In genomic region chr16:73616186-73616585, GRCh38 we compare ENCODE assay signal across 18 cellular contexts.
A peak's percentile ranks its signal among the peaks of the same experiment; 100 is the strongest.
DNase-seq lines count a peak whose midpoint lies in the region; ATAC-seq and TF ChIP-seq lines count a peak whose summit lies in the region.
"Had no signal": no experiment of that assay in that cellular context is flagged by ENCODE, and none has a peak within 500 bp of the region (broad histone marks: within the 10 kb centered on the region; RNA-seq: fewer than 3 reads in every experiment).

No MANE protein-coding gene starts in this region.

- H3K9me2 ChIP-seq in MM.1S (replicated peaks; ENCODE audit: insufficient read depth, low read length) (no peaks in the 10 kb centered on the region), PC-9 (ENCODE audit: insufficient read depth) (no peaks in the 10 kb centered on the region)

- no peaks in the 10 kb centered on the region for H4K20me1 ChIP-seq in MM.1S (ENCODE audit: insufficient read depth, low read length)
- no peaks in the 10 kb centered on the region for H4K20me1 ChIP-seq in PC-9 (ENCODE audit: insufficient read depth)

- H3K4me2 ChIP-seq in MM.1S (ENCODE audit: low read depth, low read length) (no peak overlapping the region), PC-9 (0 out of 2 replicates have a peak overlapping the region, but pooled peaks have one; percentile 12)

- no peak for TF ChIP-seq CTCF in MM.1S (IDR thresholded peaks at IDR 0.05; ENCODE audit: low read length)
- TF ChIP-seq CTCF in PC-9 (conservative IDR thresholded peaks at IDR 0.05), result no peak

- intact Hi-C loops in PC-9 (cut with micrococcal nuclease; ENCODE audit: unreplicated experiment), result no loop called here
- intact Hi-C loops in posterior cingulate gyrus (cut with DNase I), result no loop called here

- no peak overlapping the region for H3K9ac ChIP-seq in MM.1S (ENCODE audit: low read length)

- no peaks in the 10 kb centered on the region for H3K27me3 ChIP-seq in MM.1S (replicated peaks; ENCODE audit: insufficient read depth, low read length)
- H3K27me3 ChIP-seq in PC-9 (ENCODE audit: insufficient read depth, low read depth), result peaks cover 85% of the 10 kb centered on the region
- H3K27me3 ChIP-seq: cardiac muscle cell, sigmoid colon had no signal

- no peak overlapping the region for H3K4me3 ChIP-seq in MM.1S (ENCODE audit: low read length)
- H3K4me3 ChIP-seq in PC-9, result no peak overlapping the region
- H3K4me3 ChIP-seq: cardiac muscle cell, lung, sigmoid colon had no signal

- no peak overlapping the region for H3K27ac ChIP-seq in MM.1S (ENCODE audit: low read length)
- H3K27ac ChIP-seq in PC-9, result no peak overlapping the region
- H3K27ac ChIP-seq: sigmoid colon had no signal

- DNase-seq in DMS53 (lab: John Stamatoyannopoulos, UW), result peak; percentile 65
- DNase-seq in DMS53 treated with DMSO at 0.1 percent for 48 hours (lab: John Stamatoyannopoulos, UW; ENCODE audit: unreplicated experiment), result no peak
- DNase-seq in MM.1S, result peak; percentile 22
- no peak for DNase-seq in PC-9
- DNase-seq in myocyte (ENCODE audit: low read depth), result peak; percentile 34
- no peak for DNase-seq in posterior cingulate gyrus
- DNase-seq: 8988T; activated naive CD8-positive, alpha-beta T cell treated with anti-CD3 and anti-CD28 coated beads for 36 hours; CD4-positive, CD25-positive, alpha-beta regulatory T cell; effector memory CD4-positive, alpha-beta T cell; NCI-H1694 treated with DMSO at 0.1 percent for 48 hours; sigmoid colon; stimulated activated CD4-positive, alpha-beta T cell treated with anti-CD3 and anti-CD28 coated beads, Interleukin-4, amount 100 ng/mL, for 1 hour had no signal

- H3F3A ChIP-seq in MM.1S (ENCODE audit: insufficient read depth, low read length) (no peaks in the 10 kb centered on the region), PC-9 (ENCODE audit: insufficient read depth, low read depth) (no peaks in the 10 kb centered on the region)

- H3K4me1 ChIP-seq in MM.1S (ENCODE audit: low read length), result no peaks in the 10 kb centered on the region
- no peaks in the 10 kb centered on the region for H3K4me1 ChIP-seq in PC-9 (replicated peaks; ENCODE audit: insufficient read depth)
- H3K4me1 ChIP-seq: sigmoid colon had no signal

- H2AFZ ChIP-seq in MM.1S (ENCODE audit: low read length) (no peak overlapping the region), PC-9 (no peak overlapping the region)

- ATAC-seq in GM19467 (IDR thresholded peaks at IDR 0.05; ENCODE audit: unreplicated experiment) (no peak), HG02870 (IDR thresholded peaks at IDR 0.05; ENCODE audit: unreplicated experiment) (no peak)
- ATAC-seq: activated CD4-positive, CD25-positive, alpha-beta regulatory T cell treated with anti-CD3 and anti-CD28 coated beads, Interleukin-2, amount 50 U/mL, for 24 hours had no signal

- H3K9me3 ChIP-seq in MM.1S (replicated peaks; ENCODE audit: insufficient read depth, low read length) (no peaks in the 10 kb centered on the region), PC-9 (ENCODE audit: insufficient read depth, low read depth) (no peaks in the 10 kb centered on the region)
- H3K9me3 ChIP-seq: sigmoid colon had no signal

- no TSS peak for BruUV-seq in PC-9 (replicated peaks; lab: Mats Ljungman, UMichigan)

- CTCF ChIA-PET in PC-9 (lab: Charles Lee), result no interaction called here

- POLR2A ChIA-PET in PC-9 (lab: Charles Lee; ENCODE audit: unreplicated experiment), result no interaction called here

- H3K79me2 ChIP-seq in MM.1S (ENCODE audit: low read length), result no peaks in the 10 kb centered on the region
- H3K79me2 ChIP-seq in PC-9 (ENCODE audit: low read depth), result no peaks in the 10 kb centered on the region

- H3K36me3 ChIP-seq in MM.1S (replicated peaks; ENCODE audit: insufficient read depth, low read length) (no peaks in the 10 kb centered on the region), PC-9 (ENCODE audit: low read depth) (no peaks in the 10 kb centered on the region)
- H3K36me3 ChIP-seq: cardiac muscle cell, sigmoid colon had no signal

Comparison
In these comparisons a context has a peak if more than half of its experiments do, and no peak if none do; other contexts are left out.
1. DNase-seq: peak in DMS53 (single experiment), MM.1S (single experiment) and myocyte (single experiment); none in DMS53 treated with DMSO at 0.1 percent for 48 hours (single experiment), PC-9 (0 of 2) and posterior cingulate gyrus (0 of 10).